30 cellular contexts compared by ENCODE assay signal in genomic region chr17:28087743-28088142, GRCh38.
"Had no signal": no experiment of that assay in that cellular context is flagged by ENCODE, and none has a peak within 500 bp of the region (broad histone marks: within the 10 kb centered on the region; RNA-seq: fewer than 3 reads in every experiment).

No MANE protein-coding gene starts in this region.

- H3K4me1 ChIP-seq: lower lobe of right lung, parathyroid adenoma, suprapubic skin had no signal

- H3K4me2 ChIP-seq: hepatocyte, neural progenitor cell, smooth muscle cell had no signal

- H3K36me3 ChIP-seq: heart right ventricle, left lung, lower lobe of right lung, neural progenitor cell, neutrophil, sigmoid colon, suprapubic skin, thoracic aorta, tibial artery, upper lobe of right lung had no signal

- DNase-seq: heart right ventricle; islet precursor cell; left cardiac atrium; left lung; lower lobe of right lung; mammary epithelial cell; mesenchymal stem cell; naive B cell; natural killer cell; nephron progenitor cell; occipital lobe; retina; right cardiac atrium; sigmoid colon; stimulated activated CD4-positive, alpha-beta T cell treated with anti-CD3 and anti-CD28 coated beads, Interleukin-1b, Interleukin-23, amount 100 ng/mL, for 48 hours; stimulated activated CD4-positive, alpha-beta T cell treated with anti-CD3 and anti-CD28 coated beads, Interleukin-4, amount 100 ng/mL, for 1 hour; stimulated activated naive CD4-positive, alpha-beta T cell; tibial artery; trophoblast cell; upper lobe of right lung had no signal

- H3K27me3 ChIP-seq: heart right ventricle, hepatocyte, left lung, neural progenitor cell, neutrophil, sigmoid colon, suprapubic skin, tibial artery, upper lobe of right lung had no signal

- H3K4me3 ChIP-seq: heart right ventricle, hepatocyte, left lung, lower lobe of right lung, neural progenitor cell, sigmoid colon, smooth muscle cell, suprapubic skin, thoracic aorta, tibial artery, upper lobe of right lung had no signal

- H3K27ac ChIP-seq: heart right ventricle, hepatocyte, left lung, lower lobe of right lung, neural progenitor cell, neutrophil, parathyroid adenoma, sigmoid colon, suprapubic skin, thoracic aorta, tibial artery, upper lobe of right lung had no signal

- H3K36me3 Mint-ChIP-seq: natural killer cell, neural progenitor cell had no signal

- ATAC-seq: heart right ventricle, left cardiac atrium, left lung, lower lobe of right lung, natural killer cell, right cardiac atrium, upper lobe of right lung had no signal

- H3K27me3 Mint-ChIP-seq: naive B cell; progenitor cell of endocrine pancreas; stimulated activated naive CD8-positive, alpha-beta T cell treated with anti-CD3 and anti-CD28 coated beads, Interleukin-15, Interleukin-2, amounts not matched to agents 100 ng/mL and 50 ng/mL, for 24 hours had no signal

- FAIRE-seq: urothelium cell line had no signal

- H3K9me3 Mint-ChIP-seq: natural killer cell had no signal

- H3K27ac Mint-ChIP-seq: naive B cell; natural killer cell; nephron progenitor cell; neural progenitor cell; progenitor cell of endocrine pancreas; stimulated activated naive CD8-positive, alpha-beta T cell treated with anti-CD3 and anti-CD28 coated beads, Interleukin-15, Interleukin-2, amounts not matched to agents 100 ng/mL and 50 ng/mL, for 24 hours had no signal

- H3K9ac ChIP-seq: neural progenitor cell, parathyroid adenoma had no signal

- H3K4me3 Mint-ChIP-seq: naive B cell; natural killer cell; nephron progenitor cell; neural progenitor cell; stimulated activated naive CD8-positive, alpha-beta T cell treated with anti-CD3 and anti-CD28 coated beads, Interleukin-15, Interleukin-2, amounts not matched to agents 100 ng/mL and 50 ng/mL, for 24 hours had no signal

- H3K9me3 ChIP-seq: left lung, lower lobe of right lung, neutrophil, sigmoid colon, suprapubic skin, thoracic aorta, tibial artery, upper lobe of right lung had no signal
